Comparison of ENCODE assay signal across 16 cellular contexts in the genomic region with DNA sequence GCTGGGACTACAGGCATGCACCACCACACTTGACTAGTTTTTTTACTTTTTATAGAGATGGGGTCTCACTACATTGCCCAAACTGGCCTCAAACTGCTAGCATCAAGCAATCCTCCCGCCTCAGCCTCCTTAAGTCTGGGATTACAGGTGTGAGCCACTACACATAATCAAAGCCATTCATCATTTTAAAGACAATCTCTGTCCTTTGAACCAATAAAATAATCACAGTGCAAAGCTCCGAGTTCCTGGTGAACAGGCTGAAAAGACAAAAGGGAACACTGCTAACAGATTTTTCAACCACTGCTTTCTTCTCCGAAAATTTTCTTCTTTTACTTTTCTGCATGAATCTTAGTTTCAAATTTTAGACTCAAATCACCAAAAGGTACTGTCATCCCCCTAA. TPM values are rescaled to one million over a fixed set of nuclear protein-coding genes. Genes with fewer than 3 reads are reported as not detected.
DNase-seq lines count a peak whose midpoint lies in the region; ATAC-seq and TF ChIP-seq lines count a peak whose summit lies in the region.
"Had no signal": no experiment of that assay in that cellular context is flagged by ENCODE, and none has a peak within 500 bp of the region (broad histone marks: within the 10 kb centered on the region; RNA-seq: fewer than 3 reads in every experiment).

No MANE protein-coding gene starts in this region.

- no peak overlapping the region for H2BK5ac ChIP-seq in mesenchymal stem cell (ENCODE audit: low read depth, low read length, poor library complexity, severe bottlenecking)

- no peaks in the 10 kb centered on the region for H3K79me1 ChIP-seq in mesenchymal stem cell (replicated peaks; ENCODE audit: low read length, poor library complexity, severe bottlenecking)

- H4K8ac ChIP-seq in mesenchymal stem cell (ENCODE audit: low read length) = no peak overlapping the region

- H3K36me3 ChIP-seq in RWPE2 (ENCODE audit: low read depth) (no peaks in the 10 kb centered on the region), mesenchymal stem cell (ENCODE audit: control insufficient read depth in 1 of 2, insufficient read depth in 2 of 2, low read depth in 1 of 2, low read length in 2 of 2) (no peaks in the 10 kb centered on the region), adrenal gland (replicated peaks in 1 of 2) (no peaks in the 10 kb centered on the region), suprapubic skin (no peaks in the 10 kb centered on the region)
- no peaks in the 10 kb centered on the region for H3K36me3 ChIP-seq in effector memory CD4-positive, alpha-beta T cell (ENCODE audit: control insufficient read depth, insufficient read depth, low read length)

- no peak overlapping the region for H3K4ac ChIP-seq in mesenchymal stem cell (ENCODE audit: low read depth in 1 of 2, low read length in 2 of 2)

- H3K4me2 ChIP-seq in mesenchymal stem cell (ENCODE audit: low read length, poor library complexity, severe bottlenecking) = no peak overlapping the region

- H3K27ac ChIP-seq in RWPE2 (ENCODE audit: poor library complexity, severe bottlenecking) (peak overlapping the region; percentile 89), epithelial cell of prostate (peak overlapping the region; percentile 89), mesenchymal stem cell (ENCODE audit: low read length, poor library complexity, severe bottlenecking) (no peak overlapping the region), adrenal gland (no peak overlapping the region), suprapubic skin (no peak overlapping the region)
- no peak overlapping the region for H3K27ac ChIP-seq in effector memory CD4-positive, alpha-beta T cell (ENCODE audit: insufficient read depth, low read length, poor library complexity, severe bottlenecking)
- H3K27ac ChIP-seq: C4-2B had no signal

- no peak overlapping the region for H3K9ac ChIP-seq in mesenchymal stem cell (ENCODE audit: low read length)

- H2AFZ ChIP-seq in mesenchymal stem cell (ENCODE audit: low read depth, low read length) = no peak overlapping the region

- no peak for ATAC-seq in RWPE2 (ENCODE audit: low read depth)
- ATAC-seq: GM12878, HCT116 had no signal

- in situ Hi-C loops in G401 (cut with HindIII; ENCODE audit: low sequenced_read_pairs) = no loop called here

- no peak for DNase-seq in RWPE2 (ENCODE audit: low spot score)
- no peak for DNase-seq in epithelial cell of prostate (ENCODE audit: low read depth, low spot score)
- DNase-seq in mesenchymal stem cell = no peak
- DNase-seq in adrenal gland = no peak
- no peak for DNase-seq in suprapubic skin (ENCODE audit: low spot score in 2 of 2)
- no peak for DNase-seq in effector memory CD4-positive, alpha-beta T cell
- DNase-seq in G401 (ENCODE audit: low spot score) = no peak
- DNase-seq: ACHN; CD4-positive, alpha-beta memory T cell; DMS79 treated with DMSO at 0.1 percent for 48 hours; GOT3; H7 had no signal

- TF ChIP-seq EP300 in suprapubic skin (IDR thresholded peaks at IDR 0.05) = no peak

- peak overlapping the region in 1 of 2 experiments; percentile 45 for H2BK12ac ChIP-seq in mesenchymal stem cell (ENCODE audit: low read length in 2 of 2)

- TF ChIP-seq CTCF in RWPE2 (IDR thresholded peaks at IDR 0.05; ENCODE audit: poor library complexity, severe bottlenecking) (no peak), adrenal gland (IDR thresholded peaks at IDR 0.05) (no peak), suprapubic skin (IDR thresholded peaks at IDR 0.05) (no peak)

- no peak overlapping the region for H2BK120ac ChIP-seq in mesenchymal stem cell (ENCODE audit: low read depth, low read length)

- no peak for TF ChIP-seq POLR2A in adrenal gland (IDR thresholded peaks at IDR 0.05)
- TF ChIP-seq POLR2A in suprapubic skin (IDR thresholded peaks at IDR 0.05) = no peak

- 98% methylated on average over 3 of the region's 3 CpGs for WGBS in mesenchymal stem cell
- WGBS in adrenal gland, 4 donors = 91 to 93% (median 93%) methylated on average over 3 of the region's 3 CpGs
- 87% methylated on average over 3 of the region's 3 CpGs for WGBS in suprapubic skin

- H3K4me3 ChIP-seq in RWPE2 (ENCODE audit: severe bottlenecking) (no peak overlapping the region), mesenchymal stem cell (ENCODE audit: insufficient read depth in 1 of 2, low read depth in 1 of 2, low read length in 2 of 2) (no peak overlapping the region), adrenal gland (no peak overlapping the region), suprapubic skin (no peak overlapping the region)
- no peak overlapping the region for H3K4me3 ChIP-seq in effector memory CD4-positive, alpha-beta T cell (ENCODE audit: insufficient read depth, low read depth, low read length, poor library complexity, severe bottlenecking)
- H3K4me3 ChIP-seq: GM12878 had no signal

- H3K27me3 ChIP-seq in RWPE2 (ENCODE audit: insufficient read depth, poor library complexity, severe bottlenecking) = no peaks in the 10 kb centered on the region
- no peaks in the 10 kb centered on the region for H3K27me3 ChIP-seq in mesenchymal stem cell (ENCODE audit: control insufficient read depth in 1 of 2, insufficient read depth in 1 of 2, low read length in 2 of 2)
- H3K27me3 ChIP-seq in adrenal gland = no peaks in the 10 kb centered on the region
- no peaks in the 10 kb centered on the region for H3K27me3 ChIP-seq in suprapubic skin
- no peaks in the 10 kb centered on the region for H3K27me3 ChIP-seq in effector memory CD4-positive, alpha-beta T cell (replicated peaks; ENCODE audit: control insufficient read depth, insufficient read depth, low read length, poor library complexity, severe bottlenecking)

- H3K14ac ChIP-seq in mesenchymal stem cell (ENCODE audit: low read length in 2 of 2) = no peak overlapping the region

- H3K18ac ChIP-seq in mesenchymal stem cell (ENCODE audit: low read depth in 1 of 2, low read length in 2 of 2) = no peak overlapping the region

- H2BK15ac ChIP-seq in mesenchymal stem cell (ENCODE audit: low read depth, poor library complexity, severe bottlenecking) = no peak overlapping the region

- H2AK5ac ChIP-seq in mesenchymal stem cell (ENCODE audit: low read length, severe bottlenecking) = peak overlapping the region; percentile 31

- H3K4me1 ChIP-seq in RWPE2 (ENCODE audit: insufficient read depth, poor library complexity, severe bottlenecking) = peaks cover 47% of the 10 kb centered on the region
- H3K4me1 ChIP-seq in mesenchymal stem cell (ENCODE audit: control insufficient read depth, insufficient read depth, low read depth, low read length) = peaks cover 28% of the 10 kb centered on the region
- H3K4me1 ChIP-seq in adrenal gland (replicated peaks in 1 of 2) = peaks cover 5 to 72% of the 10 kb centered on the region in 2 donors
- H3K4me1 ChIP-seq in suprapubic skin = peaks cover 48% of the 10 kb centered on the region
- H3K4me1 ChIP-seq in effector memory CD4-positive, alpha-beta T cell (ENCODE audit: control insufficient read depth, insufficient read depth, low read length, poor library complexity, severe bottlenecking) = no peaks in the 10 kb centered on the region

- H3K9me3 ChIP-seq in RWPE2 (ENCODE audit: severe bottlenecking) = peaks cover 3% of the 10 kb centered on the region
- H3K9me3 ChIP-seq in mesenchymal stem cell (ENCODE audit: control insufficient read depth, low read length) = no peaks in the 10 kb centered on the region
- H3K9me3 ChIP-seq in adrenal gland (replicated peaks in 1 of 3) = no peaks in the 10 kb centered on the region
- H3K9me3 ChIP-seq in suprapubic skin = no peaks in the 10 kb centered on the region
- no peaks in the 10 kb centered on the region for H3K9me3 ChIP-seq in effector memory CD4-positive, alpha-beta T cell (ENCODE audit: control insufficient read depth, low read length)

- intact Hi-C loops in adrenal gland (cut with DNase I) = no loop called here

- no peak overlapping the region for H4K91ac ChIP-seq in mesenchymal stem cell (ENCODE audit: low read length)

- no peak overlapping the region for H3K23ac ChIP-seq in mesenchymal stem cell (ENCODE audit: low read length in 2 of 2)

RNA-seq across cellular contexts. Expression of a gene that starts 58.5 kb away (rescaled TPM):
- polyA plus RNA-seq in mesenchymal stem cell (2013, experiment 1 of 2) = 37.3 TPM
- polyA plus RNA-seq in mesenchymal stem cell (2013, experiment 2 of 2) = 35.9 TPM
- total RNA-seq in adrenal gland = 10 to 100 TPM; 32.8 to 81.1 (median 47.3) TPM
- polyA plus RNA-seq in adrenal gland = 10 to 100 TPM; 17.0 to 93.8 (median 41.6) TPM
- 100 to 1,000 TPM; 115 to 226 (median 141) TPM for total RNA-seq in suprapubic skin
- total RNA-seq in G401 (2014; rRNA removed; shearing (Covaris generic)) = 55.1 and 61.9 TPM in 2 replicates
- polyA plus RNA-seq: IgD-negative memory B cell had no signal

Comparison
In these comparisons a context has a peak if more than half of its experiments do, and no peak if none do; other contexts are left out.
1. H3K27ac ChIP-seq: peak in RWPE2 (single experiment) and epithelial cell of prostate (single experiment); none in mesenchymal stem cell (single experiment), adrenal gland (0 of 5), suprapubic skin (single experiment) and effector memory CD4-positive, alpha-beta T cell (single experiment).